ENCODE assay signal across 26 cellular contexts in the genomic region with DNA sequence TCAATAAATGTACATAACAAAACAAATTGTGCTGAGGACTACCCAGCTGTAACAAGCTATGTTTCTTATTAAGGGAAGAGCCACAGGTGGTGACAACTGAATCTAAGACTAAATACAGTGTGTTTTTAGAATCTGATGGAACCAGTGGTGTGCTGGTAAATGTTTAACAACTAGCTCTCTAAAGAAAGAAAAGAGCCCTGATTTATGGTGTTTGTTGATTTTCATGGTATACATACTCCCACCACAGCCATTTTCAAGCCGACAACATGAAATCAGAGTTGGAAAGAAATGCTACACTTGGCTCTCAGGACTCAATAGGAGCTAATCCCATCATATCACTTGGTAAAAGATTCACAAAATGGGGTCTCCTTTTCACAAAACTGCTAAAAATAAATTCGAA.
"Had no signal": no experiment of that assay in that cellular context is flagged by ENCODE, and none has a peak within 500 bp of the region (broad histone marks: within the 10 kb centered on the region; RNA-seq: fewer than 3 reads in every experiment).

No MANE protein-coding gene starts in this region.

- H3K27me3 Mint-ChIP-seq: dendritic cell treated with granulocyte-macrophage colony-stimulating factor and Interleukin-4, amounts not matched to agents 40 ng/mL and 50 ng/mL, for 4 days had no signal

- H3K9me3 Mint-ChIP-seq: dendritic cell treated with granulocyte-macrophage colony-stimulating factor and Interleukin-4, amounts not matched to agents 40 ng/mL and 50 ng/mL, for 4 days; natural killer cell had no signal

- H3K27ac Mint-ChIP-seq: dendritic cell treated with granulocyte-macrophage colony-stimulating factor and Interleukin-4, amounts not matched to agents 40 ng/mL and 50 ng/mL, for 4 days; endodermal cell; natural killer cell had no signal

- H3K4me1 Mint-ChIP-seq: natural killer cell had no signal

- H3K36me3 Mint-ChIP-seq: natural killer cell had no signal

- ATAC-seq: esophagus mucosa, gastroesophageal sphincter, heart right ventricle, left colon, left ventricle myocardium superior, lower lobe of right lung, natural killer cell, pancreas, sciatic nerve had no signal

- FAIRE-seq: islet of Langerhans, pancreas had no signal

- DNase-seq: colonic mucosa; effector CD8-positive, alpha-beta T cell; endodermal cell; foreskin fibroblast; heart right ventricle; hippocampal formation; kidney glomerular epithelial cell; left colon; left ventricle myocardium superior; lower lobe of right lung; natural killer cell; occipital lobe; pancreas; stimulated activated CD4-positive, alpha-beta T cell treated with anti-CD3 and anti-CD28 coated beads, Interleukin-12 subunit alpha, Interleukin-12 subunit beta, amount 100 ng/mL, for 4 hours; stimulated activated CD4-positive, alpha-beta T cell treated with anti-CD3 and anti-CD28 coated beads, Interleukin-1b, Interleukin-23, amount 100 ng/mL, for 48 hours; stimulated activated CD4-positive, alpha-beta T cell treated with anti-CD3 and anti-CD28 coated beads, Interleukin-4, amount 100 ng/mL, for 1 hour; stimulated activated CD8-positive, alpha-beta memory T cell treated with anti-CD3 and anti-CD28 coated beads, Interleukin-4, amount 100 ng/mL, for 48 hours; stimulated activated naive CD4-positive, alpha-beta T cell treated with Interleukin-2 at 50 U/mL for 16 hours; stomach; thyroid gland; trophoblast cell had no signal

- H3K4me3 Mint-ChIP-seq: dendritic cell treated with granulocyte-macrophage colony-stimulating factor and Interleukin-4, amounts not matched to agents 40 ng/mL and 50 ng/mL, for 4 days; endodermal cell; natural killer cell had no signal
